In the genomic region with DNA sequence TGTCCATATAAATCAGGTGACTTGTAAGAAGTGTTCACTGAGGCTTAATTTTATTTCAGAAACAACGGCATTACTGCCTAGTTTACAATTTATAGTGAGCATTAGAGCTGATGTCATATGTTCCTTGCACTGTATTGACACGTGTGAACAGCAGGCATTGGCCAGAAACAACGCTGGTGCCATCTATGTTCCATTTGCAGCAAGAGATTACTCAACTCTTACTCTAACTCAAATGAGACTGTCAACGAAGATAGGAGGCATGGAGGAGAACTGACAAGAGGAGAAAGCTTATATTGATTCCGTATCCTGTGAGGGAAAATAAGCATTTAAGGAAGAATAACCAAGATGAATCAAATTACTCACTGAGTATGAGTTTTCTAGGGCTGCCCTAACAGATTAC, we compare ENCODE assay signal across 20 cellular contexts. TPM values are rescaled to one million over a fixed set of nuclear protein-coding genes. Genes with fewer than 3 reads are reported as not detected.
DNase-seq lines count a peak whose midpoint lies in the region; ATAC-seq and TF ChIP-seq lines count a peak whose summit lies in the region.
"Had no signal": no experiment of that assay in that cellular context is flagged by ENCODE, and none has a peak within 500 bp of the region (broad histone marks: within the 10 kb centered on the region; RNA-seq: fewer than 3 reads in every experiment).

No MANE protein-coding gene starts in this region.

- no peak overlapping the region for H3K14ac ChIP-seq in H9 (ENCODE audit: insufficient read depth, low read length)

- no peaks in the 10 kb centered on the region for H3K27me3 ChIP-seq in BE2C
- no peaks in the 10 kb centered on the region for H3K27me3 ChIP-seq in HCT116 (ENCODE audit: insufficient read depth, low read length)
- no peaks in the 10 kb centered on the region for H3K27me3 ChIP-seq in SK-N-SH (ENCODE audit: insufficient read depth)
- H3K27me3 ChIP-seq in H9 (ENCODE audit: insufficient read depth, low read length), result no peaks in the 10 kb centered on the region
- H3K27me3 ChIP-seq: thyroid gland had no signal

- no peak overlapping the region for H4K91ac ChIP-seq in H9 (ENCODE audit: insufficient read length, low read depth, low read length)

- no peak overlapping the region for H4K8ac ChIP-seq in H9 (replicated peaks; ENCODE audit: insufficient read length, low read depth, low read length)

- H3K9me3 ChIP-seq in BE2C (no peaks in the 10 kb centered on the region), HCT116 (ENCODE audit: control insufficient read depth in 1 of 2, insufficient read depth in 1 of 2, low read depth in 1 of 2, low read length in 2 of 2) (no peaks in the 10 kb centered on the region), SK-N-SH (no peaks in the 10 kb centered on the region), H9 (ENCODE audit: control insufficient read depth, low read depth, low read length) (no peaks in the 10 kb centered on the region)
- H3K9me3 ChIP-seq: lower lobe of right lung, thyroid gland had no signal

- CTCF ChIA-PET in HCT116 (lab: Charles Lee) (no interaction called here), SK-N-SH (lab: Yijun Ruan, JAX) (interaction anchor here (0.8 to 2.0 kb wide), 8 partner anchors 8 to 666 kb away, joined by 3 to 8 read pairs (median 5); no protein-coding TSS in a partner anchor)

- H3K23me2 ChIP-seq in H9 (ENCODE audit: insufficient read length, low read depth, low read length, poor library complexity, severe bottlenecking), result no peaks in the 10 kb centered on the region

- H3K27ac ChIP-seq in HCT116 (ENCODE audit: low read depth, low read length), result no peak overlapping the region
- H3K27ac ChIP-seq in SK-N-SH (ENCODE audit: low read depth in 2 of 2, low read length in 1 of 2), result no peak overlapping the region
- no peak overlapping the region for H3K27ac ChIP-seq in H9 (ENCODE audit: insufficient read length, low read depth, low read length)
- H3K27ac ChIP-seq: lower lobe of right lung, thyroid gland had no signal

- no peak overlapping the region for H2AK5ac ChIP-seq in H9 (ENCODE audit: insufficient read length, low read length)

- no peak overlapping the region for H2BK20ac ChIP-seq in H9 (ENCODE audit: low read depth, low read length, poor library complexity, severe bottlenecking)

- H3K18ac ChIP-seq in H9 (ENCODE audit: insufficient read length, low read depth, low read length), result no peak overlapping the region

- no peaks in the 10 kb centered on the region for H3K4me1 Mint-ChIP-seq in H9
- H3K4me1 Mint-ChIP-seq: naive B cell; stimulated activated effector memory CD8-positive, alpha-beta T cell treated with anti-CD3 and anti-CD28 coated beads, Interleukin-12 subunit alpha, Interleukin-12 subunit beta, amount 100 ng/mL, for 72 hours had no signal

- no peak overlapping the region for H4K5ac ChIP-seq in H9 (ENCODE audit: insufficient read length, low read depth, low read length)

- TF ChIP-seq RAD21 in HCT116 (IDR thresholded peaks at IDR 0.05; ENCODE audit: low read depth), result peak; percentile 29
- peak; percentile 67 for TF ChIP-seq RAD21 in SK-N-SH (IDR thresholded peaks at IDR 0.05; ENCODE audit: low read length)

- no peak overlapping the region for H3K4ac ChIP-seq in H9 (ENCODE audit: low read depth, low read length)

- TF ChIP-seq CTCF in BE2C (IDR thresholded peaks at IDR 0.05; ENCODE audit: low read depth, low read length) (peak; percentile 40), HCT116 (IDR thresholded peaks at IDR 0.05 in 2 of 3, conservative IDR thresholded peaks at IDR 0.05 in 1 of 3; ENCODE audit: borderline replicate concordance in 1 of 3, insufficient read depth in 1 of 3, low read depth in 2 of 3, low read length in 2 of 3) (no peak), SK-N-SH (IDR thresholded peaks at IDR 0.05) (no peak), H9 (conservative IDR thresholded peaks at IDR 0.05) (no peak)

- H3K79me2 ChIP-seq in HCT116 (ENCODE audit: insufficient read depth, low read length) (no peaks in the 10 kb centered on the region), SK-N-SH (ENCODE audit: insufficient read depth) (no peaks in the 10 kb centered on the region), H9 (ENCODE audit: insufficient read depth, low read length) (no peaks in the 10 kb centered on the region)

- no peaks in the 10 kb centered on the region for H3K27me3 Mint-ChIP-seq in H9 (ENCODE audit: low read depth)
- H3K27me3 Mint-ChIP-seq: activated naive CD8-positive, alpha-beta T cell; brain had no signal

- H3K36me3 Mint-ChIP-seq in H9 (ENCODE audit: insufficient read depth in 1 of 3, low read depth in 3 of 3), result no peaks in the 10 kb centered on the region
- H3K36me3 Mint-ChIP-seq: activated naive CD8-positive, alpha-beta T cell; brain; naive B cell; stimulated activated effector memory CD8-positive, alpha-beta T cell treated with anti-CD3 and anti-CD28 coated beads, Interleukin-12 subunit alpha, Interleukin-12 subunit beta, amount 100 ng/mL, for 72 hours had no signal

- no peak for ATAC-seq in HCT116
- ATAC-seq in GM18511 (IDR thresholded peaks at IDR 0.05; ENCODE audit: unreplicated experiment), result no peak

- no peak overlapping the region for H3K27ac Mint-ChIP-seq in H9
- H3K27ac Mint-ChIP-seq: activated naive CD8-positive, alpha-beta T cell; activated T-cell treated with anti-CD3 and anti-CD28 coated beads, Interleukin-2, amount 50 U/mL, for 24 hours; brain; naive B cell; stimulated activated effector memory CD8-positive, alpha-beta T cell treated with anti-CD3 and anti-CD28 coated beads, Interleukin-12 subunit alpha, Interleukin-12 subunit beta, amount 100 ng/mL, for 72 hours had no signal

- H2AFZ ChIP-seq in HCT116 (ENCODE audit: low read depth, low read length, poor library complexity, severe bottlenecking), result no peak overlapping the region
- no peak overlapping the region for H2AFZ ChIP-seq in SK-N-SH (ENCODE audit: low read depth)
- no peak overlapping the region for H2AFZ ChIP-seq in H9 (ENCODE audit: low read length)

- H3K4me1 ChIP-seq in BE2C (no peaks in the 10 kb centered on the region), HCT116 (ENCODE audit: control insufficient read depth in 1 of 2, insufficient read depth in 2 of 2, low read length in 2 of 2) (no peaks in the 10 kb centered on the region), SK-N-SH (ENCODE audit: control insufficient read depth in 1 of 2, insufficient read depth in 2 of 2, low read depth in 1 of 2, low read length in 1 of 2) (no peaks in the 10 kb centered on the region), H9 (ENCODE audit: insufficient read depth, low read length) (no peaks in the 10 kb centered on the region)
- H3K4me1 ChIP-seq: lower lobe of right lung, thyroid gland had no signal

- H3K9ac ChIP-seq in HCT116 (ENCODE audit: low read length), result no peak overlapping the region
- H3K9ac ChIP-seq in SK-N-SH, result no peak overlapping the region
- H3K9ac ChIP-seq in H9 (ENCODE audit: extremely low read depth, insufficient read length, low read length), result no peak overlapping the region

- WGBS in SK-N-SH (ENCODE audit: low lambda C conversion rate), result 75% methylated on average over 5 of the region's 5 CpGs
- no CpG with 5 or more reads among the region's 5 CpGs for WGBS in H9 (ENCODE audit: extremely low coverage, insufficient read length, low lambda C conversion rate)

- no peaks in the 10 kb centered on the region for H3K9me3 Mint-ChIP-seq in H9
- H3K9me3 Mint-ChIP-seq: activated T-cell treated with anti-CD3 and anti-CD28 coated beads, Interleukin-2, amount 50 U/mL, for 24 hours; brain; naive B cell; stimulated activated effector memory CD8-positive, alpha-beta T cell treated with anti-CD3 and anti-CD28 coated beads, Interleukin-12 subunit alpha, Interleukin-12 subunit beta, amount 100 ng/mL, for 72 hours had no signal

- no peaks in the 10 kb centered on the region for H4K20me1 ChIP-seq in HCT116 (ENCODE audit: insufficient read depth)
- no peaks in the 10 kb centered on the region for H4K20me1 ChIP-seq in SK-N-SH (ENCODE audit: insufficient read depth)
- no peaks in the 10 kb centered on the region for H4K20me1 ChIP-seq in H9 (ENCODE audit: control insufficient read depth, insufficient read depth, insufficient read length)

- H3K79me1 ChIP-seq in H9 (ENCODE audit: insufficient read depth, low read depth, low read length, poor library complexity, severe bottlenecking), result no peaks in the 10 kb centered on the region

- H3T11ph ChIP-seq in H9 (ENCODE audit: low read length), result no peak overlapping the region

- intact Hi-C loops in HCT116 (cut with micrococcal nuclease), result no loop called here

- H3K4me3 Mint-ChIP-seq in H9, result no peak overlapping the region
- H3K4me3 Mint-ChIP-seq: activated naive CD8-positive, alpha-beta T cell; activated T-cell treated with anti-CD3 and anti-CD28 coated beads, Interleukin-2, amount 50 U/mL, for 24 hours; brain; naive B cell; stimulated activated effector memory CD8-positive, alpha-beta T cell treated with anti-CD3 and anti-CD28 coated beads, Interleukin-12 subunit alpha, Interleukin-12 subunit beta, amount 100 ng/mL, for 72 hours had no signal

- no peak overlapping the region for H2BK120ac ChIP-seq in H9 (ENCODE audit: low read depth, low read length, poor library complexity, severe bottlenecking)

- no peaks in the 10 kb centered on the region for H3F3A ChIP-seq in SK-N-SH (replicated peaks; ENCODE audit: insufficient read depth)

- H3K4me3 ChIP-seq in BE2C (ENCODE audit: low read depth, low read length), result no peak overlapping the region
- no peak overlapping the region for H3K4me3 ChIP-seq in HCT116 (replicated peaks in 1 of 2; ENCODE audit: low read depth in 1 of 2, low read length in 2 of 2)
- no peak overlapping the region for H3K4me3 ChIP-seq in SK-N-SH (ENCODE audit: low read depth in 2 of 2, low read length in 1 of 2)
- H3K4me3 ChIP-seq: lower lobe of right lung, thyroid gland had no signal

- no peak overlapping the region for H3K56ac ChIP-seq in H9 (ENCODE audit: insufficient read length, low read depth, low read length)

- RAD21 ChIA-PET in HCT116 (lab: Charles Lee; ENCODE audit: low non-redundant PET in 1 of 2, low total read pairs in 2 of 2, uncharacterized antibody in 2 of 2, unreplicated experiment in 2 of 2), result no interaction called here

- H3K9me2 ChIP-seq in HCT116 (ENCODE audit: insufficient read depth) (no peaks in the 10 kb centered on the region), SK-N-SH (no peaks in the 10 kb centered on the region)

- no peaks in the 10 kb centered on the region for H3K36me3 ChIP-seq in BE2C
- no peaks in the 10 kb centered on the region for H3K36me3 ChIP-seq in HCT116 (ENCODE audit: control insufficient read depth in 1 of 2, insufficient read depth in 2 of 2, low read length in 2 of 2)
- H3K36me3 ChIP-seq in SK-N-SH (replicated peaks in 1 of 2; ENCODE audit: control insufficient read depth in 1 of 2, insufficient read depth in 2 of 2, low read length in 1 of 2), result no peaks in the 10 kb centered on the region
- H3K36me3 ChIP-seq: lower lobe of right lung, thyroid gland had no signal

- H2BK15ac ChIP-seq in H9 (ENCODE audit: low read depth, low read length), result no peak overlapping the region

- no peak overlapping the region for H2BK12ac ChIP-seq in H9 (ENCODE audit: insufficient read length, low read depth, low read length)

- TF ChIP-seq EP300 in SK-N-SH (IDR thresholded peaks at IDR 0.05; ENCODE audit: borderline replicate concordance in 1 of 2, low read depth in 1 of 2, low read length in 1 of 2), result no peak

- H3K23ac ChIP-seq in H9 (ENCODE audit: insufficient read length, low read depth, low read length), result no peak overlapping the region

- no peak for TF ChIP-seq POLR2A in HCT116 (IDR thresholded peaks at IDR 0.05; ENCODE audit: borderline replicate concordance, extremely low read depth, insufficient read depth, insufficient read length)

- DNase-seq in BE2C, result peak; percentile 24
- no peak for DNase-seq in HCT116 (ENCODE audit: low read depth, low spot score)
- DNase-seq in SK-N-SH, result no peak
- DNase-seq in fibroblast of the conjunctiva (ENCODE audit: low read depth), result peak; percentile 8
- no peak for DNase-seq in H9
- DNase-seq in AML-193 (lab: John Stamatoyannopoulos, UW), result no peak
- DNase-seq in activated CD4-positive, alpha-beta T cell treated with anti-CD3 and anti-CD28 coated beads, Interleukin-2, amount 50 U/mL, for 48 hours, result no peak
- DNase-seq: activated CD4-positive, alpha-beta T cell treated with anti-CD3 and anti-CD28 coated beads, Interleukin-2, amount 50 U/mL, for 1 hour; activated T-cell treated with anti-CD3 and anti-CD28 coated beads, Interleukin-2, amount 50 U/mL, for 24 hours; DMS79 treated with DMSO at 0.1 percent for 48 hours; lower lobe of right lung; naive B cell; NCI-H1092; SIG-M5; T1000; thyroid gland had no signal

- H3K4me2 ChIP-seq in HCT116 (ENCODE audit: low read length) (no peak overlapping the region), SK-N-SH (no peak overlapping the region), H9 (ENCODE audit: insufficient read depth, insufficient read length, low read length) (no peak overlapping the region)

- POLR2A ChIA-PET in HCT116 (lab: Charles Lee), result no interaction called here
- POLR2A ChIA-PET in SK-N-SH (lab: Yijun Ruan, JAX), result no interaction called here

- no peak overlapping the region for H2BK5ac ChIP-seq in H9 (ENCODE audit: insufficient read length, low read length)

- no TSS peak for BruUV-seq in HCT116 (replicated peaks; lab: Mats Ljungman, UMichigan)

RNA-seq across cellular contexts. Expression of a gene that starts 48.4 kb away (rescaled TPM):
- 2.3 TPM for polyA plus RNA-seq in BE2C (2012; ENCODE audit: insufficient read depth, insufficient read length, low read depth)
- total RNA-seq in HCT116 (2021; ENCODE audit: unreplicated experiment), result 13.2 TPM
- 6.9 and 8.9 TPM in 2 replicates for polyA plus RNA-seq in HCT116 (2012)
- 7.4 and 9.2 TPM in 2 replicates for polyA plus RNA-seq in SK-N-SH (2012; rRNA removed)
- polyA plus RNA-seq in SK-N-SH (2012; cell fraction: cytosol; rRNA removed), result 5.7 and 6.9 TPM in 2 replicates
- 3.6 and 4.0 TPM in 2 replicates for polyA plus RNA-seq in SK-N-SH (2012; cell fraction: nucleus; rRNA removed)
- total RNA-seq in H9 (2021), result 10.0 and 11.8 TPM in 2 replicates

Comparison
In these comparisons a context has a peak if more than half of its experiments do, and no peak if none do; other contexts are left out.
1. DNase-seq: peak in BE2C (single experiment) and fibroblast of the conjunctiva (single experiment); none in HCT116 (single experiment), SK-N-SH (single experiment), H9 (single experiment), AML-193 (0 of 2) and activated CD4-positive, alpha-beta T cell treated with anti-CD3 and anti-CD28 coated beads, Interleukin-2, amount 50 U/mL, for 48 hours (0 of 2).